Comparison of ENCODE assay signal across 15 cellular contexts in the genomic region with DNA sequence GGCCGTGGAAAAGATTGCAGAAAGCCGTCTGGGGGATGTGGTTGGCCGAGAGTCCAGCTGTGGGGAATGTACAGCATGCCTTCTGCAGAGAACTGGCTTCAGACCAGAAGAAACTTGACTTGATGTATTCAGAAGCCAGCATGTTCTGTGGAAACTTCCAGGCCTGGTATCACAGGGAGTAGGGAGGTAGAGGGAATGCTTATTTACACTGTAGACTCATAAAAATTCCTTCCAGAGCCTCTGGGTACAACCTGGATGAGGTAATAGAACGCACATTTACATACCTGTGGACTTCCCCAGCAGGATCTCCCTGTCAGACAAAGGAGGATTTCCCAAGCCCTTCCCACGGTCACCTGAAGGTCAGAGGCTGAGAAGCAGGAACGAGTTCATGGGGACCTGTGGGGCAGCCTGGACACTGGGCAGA. TPM values are rescaled to one million over a fixed set of nuclear protein-coding genes. Genes with fewer than 3 reads are reported as not detected.
DNase-seq lines count a peak whose midpoint lies in the region; ATAC-seq and TF ChIP-seq lines count a peak whose summit lies in the region.
"Had no signal": no experiment of that assay in that cellular context is flagged by ENCODE, and none has a peak within 500 bp of the region (broad histone marks: within the 10 kb centered on the region; RNA-seq: fewer than 3 reads in every experiment).

No MANE protein-coding gene starts in this region.

- TF ChIP-seq CTCF in right atrium auricular region (IDR thresholded peaks at IDR 0.05) (no peak), uterus (IDR thresholded peaks at IDR 0.05) (no peak)

- H3K9me3 ChIP-seq in right atrium auricular region (peaks cover 0 to 9% of the 10 kb centered on the region in 2 donors), mesodermal cell (ENCODE audit: control insufficient read depth, low read length) (peaks cover 11% of the 10 kb centered on the region), uterus (peaks cover 0 to 6% of the 10 kb centered on the region in 2 donors)
- no peaks in the 10 kb centered on the region for H3K9me3 ChIP-seq in effector memory CD4-positive, alpha-beta T cell (ENCODE audit: control insufficient read depth, low read length)

- no peak for TF ChIP-seq POLR2A in uterus (IDR thresholded peaks at IDR 0.05)

- H3K27ac ChIP-seq in right atrium auricular region: no peak overlapping the region
- peak overlapping the region; percentile 17 for H3K27ac ChIP-seq in epithelial cell of prostate
- H3K27ac ChIP-seq in mesodermal cell (ENCODE audit: low read depth, low read length, severe bottlenecking): peak overlapping the region; percentile 69
- H3K27ac ChIP-seq in uterus: peak overlapping the region; percentile 10 to 79
- H3K27ac ChIP-seq in effector memory CD4-positive, alpha-beta T cell (ENCODE audit: insufficient read depth, low read length, poor library complexity, severe bottlenecking): no peak overlapping the region
- H3K27ac ChIP-seq: heart right ventricle had no signal

- H3K27me3 ChIP-seq in right atrium auricular region (no peaks in the 10 kb centered on the region), uterus (no peaks in the 10 kb centered on the region)
- no peaks in the 10 kb centered on the region for H3K27me3 ChIP-seq in effector memory CD4-positive, alpha-beta T cell (replicated peaks; ENCODE audit: control insufficient read depth, insufficient read depth, low read length, poor library complexity, severe bottlenecking)
- H3K27me3 ChIP-seq: heart right ventricle had no signal

- H3K36me3 ChIP-seq in right atrium auricular region (no peaks in the 10 kb centered on the region), mesodermal cell (ENCODE audit: control insufficient read depth, insufficient read depth, low read length) (no peaks in the 10 kb centered on the region), uterus (no peaks in the 10 kb centered on the region)
- no peaks in the 10 kb centered on the region for H3K36me3 ChIP-seq in effector memory CD4-positive, alpha-beta T cell (ENCODE audit: control insufficient read depth, insufficient read depth, low read length)
- H3K36me3 ChIP-seq: heart right ventricle had no signal

- peak; percentile 65 for ATAC-seq in Right ventricle myocardium inferior
- ATAC-seq in HG02970 (IDR thresholded peaks at IDR 0.05; ENCODE audit: low FRiP score, unreplicated experiment): no peak

- no peak overlapping the region for H3K4me3 ChIP-seq in right atrium auricular region
- H3K4me3 ChIP-seq in mesodermal cell (ENCODE audit: extremely low read depth, insufficient read depth, low read length, poor library complexity, severe bottlenecking): no peak overlapping the region
- H3K4me3 ChIP-seq in uterus: no peak overlapping the region
- H3K4me3 ChIP-seq in effector memory CD4-positive, alpha-beta T cell (ENCODE audit: insufficient read depth, low read depth, low read length, poor library complexity, severe bottlenecking): no peak overlapping the region
- H3K4me3 ChIP-seq: heart right ventricle had no signal

- 68% methylated on average over 5 to 6 of the region's 6 CpGs for WGBS in mesodermal cell (ENCODE audit: insufficient coverage in 2 of 2), 2 experiments

- intact Hi-C loops in Right ventricle myocardium inferior (cut with DNase I) (no loop called here), uterus (cut with DNase I; ENCODE audit: low total_unique reads) (no loop called here)

- H3K4me1 ChIP-seq in right atrium auricular region (no peaks in the 10 kb centered on the region), mesodermal cell (ENCODE audit: control insufficient read depth, insufficient read depth, low read length, poor library complexity, severe bottlenecking) (peaks cover 7% of the 10 kb centered on the region), uterus (peaks cover 0 to 3% of the 10 kb centered on the region in 2 donors)
- no peaks in the 10 kb centered on the region for H3K4me1 ChIP-seq in effector memory CD4-positive, alpha-beta T cell (ENCODE audit: control insufficient read depth, insufficient read depth, low read length, poor library complexity, severe bottlenecking)

- DNase-seq in Right ventricle myocardium inferior (ENCODE audit: missing footprints) (no peak), right atrium auricular region (ENCODE audit: low spot score) (no peak), epithelial cell of prostate (ENCODE audit: low read depth, low spot score) (peak; percentile 44), uterus (peak; percentile 42 to 45), activated gamma-delta T cell treated with Interleukin-2 at 50 U/mL for 16 hours (no peak)
- no peak for DNase-seq in effector memory CD4-positive, alpha-beta T cell
- DNase-seq: activated CD4-positive, alpha-beta T cell treated with anti-CD3 and anti-CD28 coated beads, Interleukin-2, amount 50 U/mL, for 48 hours; activated naive CD4-positive, alpha-beta T cell treated with anti-CD3 and anti-CD28 coated beads for 36 hours; DMS53; heart right ventricle; NCI-H1105 treated with DMSO at 0.1 percent for 48 hours; NCI-H82; stimulated activated naive CD4-positive, alpha-beta T cell treated with Interleukin-2 at 50 U/mL for 16 hours had no signal

RNA-seq across cellular contexts. Expression of gene GAS7, which starts 11.8 kb away (rescaled TPM):
- total RNA-seq in Right ventricle myocardium inferior: 90.5 TPM
- total RNA-seq in right atrium auricular region: 100 to 1,000 TPM in 1 of 2 donors, 10 to 100 TPM in 1; 79.7 to 113 TPM
- 18.3 TPM for polyA plus RNA-seq in mesodermal cell (2013, experiment 1 of 2)
- polyA plus RNA-seq in mesodermal cell (2013, experiment 2 of 2): 20.5 TPM
- 10 to 100 TPM; 12.8 to 95.9 (median 40.8) TPM for total RNA-seq in uterus

Comparison
In these comparisons a context has a peak if more than half of its experiments do, and no peak if none do; other contexts are left out.
1. DNase-seq: peak in epithelial cell of prostate (single experiment) and uterus (2 of 2); none in Right ventricle myocardium inferior (single experiment), right atrium auricular region (single experiment), effector memory CD4-positive, alpha-beta T cell (0 of 3) and activated gamma-delta T cell treated with Interleukin-2 at 50 U/mL for 16 hours (single experiment).
2. H3K27ac ChIP-seq: peak in epithelial cell of prostate (single experiment), mesodermal cell (single experiment) and uterus (2 of 2); none in right atrium auricular region (0 of 2) and effector memory CD4-positive, alpha-beta T cell (single experiment).